In the genomic region with DNA sequence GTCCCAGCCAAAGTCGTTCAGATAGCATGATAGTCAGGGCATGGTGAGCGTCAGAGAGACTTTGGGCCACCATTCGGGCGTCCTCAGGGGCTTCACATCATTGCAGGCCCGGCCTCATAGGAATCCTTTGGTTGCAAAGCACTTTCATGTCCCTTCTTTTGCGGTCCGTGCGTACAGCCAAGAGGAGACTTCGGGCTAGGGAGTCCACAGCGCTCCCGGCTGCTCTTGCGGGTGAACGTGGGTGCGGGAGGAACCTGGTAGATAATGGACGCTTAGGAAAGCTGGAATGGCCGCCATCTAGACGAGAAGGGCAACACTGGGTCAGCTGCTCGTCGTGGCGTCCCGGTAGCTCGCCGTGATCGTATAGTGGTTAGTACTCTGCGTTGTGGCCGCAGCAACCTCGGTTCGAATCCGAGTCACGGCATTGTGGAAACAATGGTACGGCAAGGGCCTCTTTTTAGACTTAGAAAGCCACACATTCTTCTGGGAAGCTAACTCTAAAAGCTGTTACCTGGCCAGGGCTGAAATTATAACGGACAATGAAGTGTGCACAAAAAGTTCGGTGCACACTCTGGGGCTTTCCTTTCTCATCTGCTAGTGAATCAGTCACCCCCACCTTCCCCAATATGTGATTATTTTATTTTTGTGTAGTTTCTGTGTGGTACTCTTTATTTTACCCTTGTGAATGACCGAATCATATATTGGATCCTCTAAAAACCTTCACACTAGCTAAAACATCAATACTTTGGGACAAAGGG, we compare ENCODE assay signal across 9 cellular contexts. TPM values are rescaled to one million over a fixed set of nuclear protein-coding genes. Genes with fewer than 3 reads are reported as not detected.
A peak's percentile ranks its signal among the peaks of the same experiment; 100 is the strongest.
DNase-seq lines count a peak whose midpoint lies in the region; ATAC-seq and FAIRE-seq lines count a peak whose summit lies in the region.
"Had no signal": no experiment of that assay in that cellular context is flagged by ENCODE, and none has a peak within 500 bp of the region (broad histone marks: within the 10 kb centered on the region; RNA-seq: fewer than 3 reads in every experiment).

No MANE protein-coding gene starts in this region.

- intact Hi-C loops in activated CD4-positive, alpha-beta memory T cell treated with anti-CD3 and anti-CD28 coated beads for 36 hours (cut with micrococcal nuclease): loop anchor here (1.0 to 2.0 kb wide), 4 partner anchors 78 to 258 kb away; a partner anchor contains a TSS

- CTCF ChIA-PET in activated CD4-positive, alpha-beta memory T cell treated with anti-CD3 and anti-CD28 coated beads for 36 hours (lab: Charles Lee): interaction anchor here (0.8 to 6.6 kb wide), 10 partner anchors 9 to 201 kb away, joined by 3 to 48 read pairs (median 5); a partner anchor contains a TSS

- no peak overlapping the region for H3K4me3 Mint-ChIP-seq in activated CD4-positive, alpha-beta memory T cell treated with anti-CD3 and anti-CD28 coated beads for 36 hours

- DNase-seq in NCI-H774 (lab: John Stamatoyannopoulos, UW): peak; percentile 74
- DNase-seq in activated CD4-positive, alpha-beta memory T cell treated with anti-CD3 and anti-CD28 coated beads for 36 hours: peak; percentile 91
- peak; percentile 51 for DNase-seq in effector CD4-positive, alpha-beta T cell
- DNase-seq in lung microvascular endothelial cell (ENCODE audit: low read depth in 2 of 2): peak; percentile 81 to 82
- DNase-seq in stimulated activated CD4-positive, alpha-beta T cell treated with anti-CD3 and anti-CD28 coated beads, TNF-alpha, amount 100 ng/mL, for 24 hours (ENCODE audit: low read depth in 3 of 3): peak; percentile 71 to 89 (median 84)

- peak; percentile 19 for FAIRE-seq in G401.6 (lab: Jason Lieb, UNC)

- ATAC-seq in HG03175 (IDR thresholded peaks at IDR 0.05; ENCODE audit: unreplicated experiment): peak; percentile 12
- no peak for ATAC-seq in GM19463 (IDR thresholded peaks at IDR 0.05; ENCODE audit: unreplicated experiment)

- no peaks in the 10 kb centered on the region for H3K9me3 Mint-ChIP-seq in activated CD4-positive, alpha-beta memory T cell treated with anti-CD3 and anti-CD28 coated beads for 36 hours

- H3K27me3 Mint-ChIP-seq in activated CD4-positive, alpha-beta memory T cell treated with anti-CD3 and anti-CD28 coated beads for 36 hours: peaks cover 3% of the 10 kb centered on the region

- H3K36me3 Mint-ChIP-seq in activated CD4-positive, alpha-beta memory T cell treated with anti-CD3 and anti-CD28 coated beads for 36 hours: no peaks in the 10 kb centered on the region

- H3K27ac Mint-ChIP-seq in activated CD4-positive, alpha-beta memory T cell treated with anti-CD3 and anti-CD28 coated beads for 36 hours: no peak overlapping the region

- POLR2A ChIA-PET in activated CD4-positive, alpha-beta memory T cell treated with anti-CD3 and anti-CD28 coated beads for 36 hours (lab: Charles Lee): interaction anchor here (0.6 to 2.5 kb wide), 10 partner anchors 9 to 386 kb away, joined by 3 to 18 read pairs (median 4); a partner anchor contains a TSS

- H3K4me1 Mint-ChIP-seq in activated CD4-positive, alpha-beta memory T cell treated with anti-CD3 and anti-CD28 coated beads for 36 hours (ENCODE audit: low read depth): peaks cover 17% of the 10 kb centered on the region

RNA-seq across cellular contexts. Expression of a gene that starts 13.2 kb away (rescaled TPM):
- total RNA-seq in activated CD4-positive, alpha-beta memory T cell treated with anti-CD3 and anti-CD28 coated beads for 36 hours: 10 to 100 TPM; 11.8 to 12.5 TPM
- total RNA-seq in lung microvascular endothelial cell: 2.4 and 3.4 TPM in 2 replicates

RNA-seq across cellular contexts. Expression of a gene that starts 51.1 kb away (rescaled TPM):
- total RNA-seq in activated CD4-positive, alpha-beta memory T cell treated with anti-CD3 and anti-CD28 coated beads for 36 hours: not detected
- total RNA-seq in lung microvascular endothelial cell: not detected in 2 replicates
- total RNA-seq: subcutaneous adipose tissue had no signal
